Comparison of ENCODE assay signal across 21 cellular contexts in the genomic region with DNA sequence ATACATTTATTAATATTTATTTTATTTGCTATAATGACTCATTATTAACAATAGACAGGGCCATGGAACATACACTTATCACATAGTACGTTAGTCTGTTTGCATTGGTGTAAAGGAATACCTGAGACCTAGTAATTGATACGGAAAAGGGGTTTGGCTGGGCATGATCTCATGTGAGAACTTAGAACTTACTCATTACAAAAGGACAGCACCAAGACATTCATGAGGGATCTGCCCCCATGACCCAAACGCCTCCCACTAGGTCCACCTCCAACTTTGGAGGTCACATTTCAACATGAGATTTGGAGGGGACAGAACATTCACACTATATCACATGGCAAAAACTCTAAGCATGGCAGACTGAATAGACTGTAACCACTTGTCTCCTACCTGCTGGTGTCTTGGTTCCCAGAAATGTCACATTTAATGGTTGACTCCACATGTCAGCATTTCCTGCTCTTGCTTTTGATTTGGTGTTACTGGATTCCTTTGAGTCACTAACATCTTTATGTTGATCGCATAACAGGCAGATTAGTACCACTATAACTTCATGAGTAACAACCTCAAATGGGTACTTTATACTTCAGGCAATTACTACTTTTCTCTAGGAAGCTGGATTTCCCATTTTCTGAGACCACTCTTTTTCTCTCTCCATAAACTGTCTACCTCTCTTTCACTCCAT. TPM values are rescaled to one million over a fixed set of nuclear protein-coding genes. Genes with fewer than 3 reads are reported as not detected.
A peak's percentile ranks its signal among the peaks of the same experiment; 100 is the strongest.
DNase-seq lines count a peak whose midpoint lies in the region; ATAC-seq and TF ChIP-seq lines count a peak whose summit lies in the region.
"Had no signal": no experiment of that assay in that cellular context is flagged by ENCODE, and none has a peak within 500 bp of the region (broad histone marks: within the 10 kb centered on the region; RNA-seq: fewer than 3 reads in every experiment).

No MANE protein-coding gene starts in this region.

- peak overlapping the region; percentile 76 for H3K27ac ChIP-seq in PC-3 (ENCODE audit: low read length)
- H3K27ac ChIP-seq in epithelial cell of prostate: peak overlapping the region; percentile 99
- H3K27ac ChIP-seq: KMS-11 had no signal

- no peaks in the 10 kb centered on the region for H3K9me2 ChIP-seq in PC-3 (replicated peaks; ENCODE audit: low read length)

- no peak overlapping the region for H2AFZ ChIP-seq in PC-3 (ENCODE audit: low read length)

- H3K27me3 ChIP-seq in PC-3 (ENCODE audit: low read length): no peaks in the 10 kb centered on the region

- no peak overlapping the region; the same call in 1 of the 2 replicates for H3K9ac ChIP-seq in PC-3 (ENCODE audit: low read length)
- H3K9ac ChIP-seq: KMS-11 had no signal

- no peaks in the 10 kb centered on the region for H3K36me3 ChIP-seq in PC-3 (ENCODE audit: low read depth, low read length)

- no peaks in the 10 kb centered on the region for H4K20me1 ChIP-seq in PC-3 (ENCODE audit: low read length)

- H3K79me2 ChIP-seq in PC-3 (ENCODE audit: low read length): peaks cover 22% of the 10 kb centered on the region

- peaks cover 13% of the 10 kb centered on the region for H3F3A ChIP-seq in PC-3 (ENCODE audit: low read length, unreplicated experiment)

- H3K36me3 Mint-ChIP-seq in activated naive CD8-positive, alpha-beta T cell treated with anti-CD3 and anti-CD28 coated beads, Interleukin-2, amount 50 U/mL, for 24 hours (ENCODE audit: low read depth): no peaks in the 10 kb centered on the region
- no peaks in the 10 kb centered on the region for H3K36me3 Mint-ChIP-seq in activated naive CD8-positive, alpha-beta T cell treated with anti-CD3 and anti-CD28 coated beads for 36 hours
- H3K36me3 Mint-ChIP-seq in glutamatergic neuron (ENCODE audit: unreplicated experiment): no peaks in the 10 kb centered on the region
- H3K36me3 Mint-ChIP-seq: CD8-positive, alpha-beta memory T cell had no signal

- H3K27ac Mint-ChIP-seq in activated naive CD8-positive, alpha-beta T cell treated with anti-CD3 and anti-CD28 coated beads, Interleukin-2, amount 50 U/mL, for 24 hours: no peak overlapping the region
- H3K27ac Mint-ChIP-seq in activated naive CD8-positive, alpha-beta T cell treated with anti-CD3 and anti-CD28 coated beads for 36 hours: no peak overlapping the region
- no peak overlapping the region for H3K27ac Mint-ChIP-seq in glutamatergic neuron (ENCODE audit: unreplicated experiment)
- H3K27ac Mint-ChIP-seq: CD8-positive, alpha-beta memory T cell had no signal

- no peaks in the 10 kb centered on the region for H3K9me3 ChIP-seq in PC-3 (ENCODE audit: low read length)

- CTCF ChIA-PET in PC-3 (lab: Charles Lee): interaction anchor here (0.6 kb wide), 1 partner anchor 11 kb away, joined by 3 read pairs; no protein-coding TSS in a partner anchor

- BruUV-seq in PC-3 (replicated peaks; lab: Mats Ljungman, UMichigan): no TSS peak

- no peak overlapping the region for H3K4me3 Mint-ChIP-seq in activated naive CD8-positive, alpha-beta T cell treated with anti-CD3 and anti-CD28 coated beads, Interleukin-2, amount 50 U/mL, for 24 hours
- H3K4me3 Mint-ChIP-seq in activated naive CD8-positive, alpha-beta T cell treated with anti-CD3 and anti-CD28 coated beads for 36 hours: no peak overlapping the region
- no peak overlapping the region for H3K4me3 Mint-ChIP-seq in glutamatergic neuron (ENCODE audit: unreplicated experiment)
- H3K4me3 Mint-ChIP-seq: CD8-positive, alpha-beta memory T cell had no signal

- intact Hi-C loops in PC-3 (cut with micrococcal nuclease): loop anchor here (1.0 kb wide), 1 partner anchor 10 kb away; no protein-coding TSS in a partner anchor

- peak; percentile 54 for ATAC-seq in activated naive CD8-positive, alpha-beta T cell treated with anti-CD3 and anti-CD28 coated beads, Interleukin-2, amount 50 U/mL, for 24 hours
- ATAC-seq in PC-3: peak; percentile 2
- no peak for ATAC-seq in HG03520 (IDR thresholded peaks at IDR 0.05; ENCODE audit: unreplicated experiment)
- ATAC-seq: HepG2 had no signal

- no peak overlapping the region for H3K4me2 ChIP-seq in PC-3 (ENCODE audit: low read length)
- H3K4me2 ChIP-seq: KMS-11 had no signal

- TF ChIP-seq CTCF in PC-3 (conservative IDR thresholded peaks at IDR 0.05; ENCODE audit: low read depth, low read length): no peak
- no peak for TF ChIP-seq CTCF in glutamatergic neuron (IDR thresholded peaks at IDR 0.05; ENCODE audit: partially characterized antibody, unreplicated experiment)

- H3K4me1 ChIP-seq in PC-3 (ENCODE audit: insufficient read depth, low read length): peaks cover 57% of the 10 kb centered on the region

- no peak for DNase-seq in activated naive CD8-positive, alpha-beta T cell treated with anti-CD3 and anti-CD28 coated beads, Interleukin-2, amount 50 U/mL, for 24 hours
- no peak for DNase-seq in activated naive CD8-positive, alpha-beta T cell treated with anti-CD3 and anti-CD28 coated beads for 36 hours
- DNase-seq in PC-3: peak; percentile 53
- DNase-seq in epithelial cell of prostate (ENCODE audit: low read depth, low spot score): no peak
- DNase-seq in NCI-H748 treated with DMSO at 0.1 percent for 48 hours (lab: John Stamatoyannopoulos, UW): no peak
- DNase-seq in glutamatergic neuron: no peak
- DNase-seq: C1 segment of cervical spinal cord; CD8-positive, alpha-beta memory T cell; NCI-H1048; NCI-H1436; NCI-H2029; NCI-H2171 treated with DMSO at 0.1 percent for 48 hours; NK-92 treated with Interleukin-12 subunit alpha and Interleukin-12 subunit beta, amount 100 ng/mL, for 24 hours; RPMI8226 had no signal

- H3K9me3 Mint-ChIP-seq in activated naive CD8-positive, alpha-beta T cell treated with anti-CD3 and anti-CD28 coated beads, Interleukin-2, amount 50 U/mL, for 24 hours: no peaks in the 10 kb centered on the region
- no peaks in the 10 kb centered on the region for H3K9me3 Mint-ChIP-seq in activated naive CD8-positive, alpha-beta T cell treated with anti-CD3 and anti-CD28 coated beads for 36 hours
- H3K9me3 Mint-ChIP-seq in glutamatergic neuron (ENCODE audit: unreplicated experiment): no peaks in the 10 kb centered on the region
- H3K9me3 Mint-ChIP-seq: CD8-positive, alpha-beta memory T cell had no signal

- H3K4me3 ChIP-seq in PC-3 (ENCODE audit: low read length): no peak overlapping the region

- POLR2A ChIA-PET in PC-3 (lab: Charles Lee; ENCODE audit: unreplicated experiment): no interaction called here

- H3K27me3 Mint-ChIP-seq in activated naive CD8-positive, alpha-beta T cell treated with anti-CD3 and anti-CD28 coated beads, Interleukin-2, amount 50 U/mL, for 24 hours: peaks cover 35% of the 10 kb centered on the region
- H3K27me3 Mint-ChIP-seq in activated naive CD8-positive, alpha-beta T cell treated with anti-CD3 and anti-CD28 coated beads for 36 hours: peaks cover 23% of the 10 kb centered on the region
- no peaks in the 10 kb centered on the region for H3K27me3 Mint-ChIP-seq in glutamatergic neuron (ENCODE audit: unreplicated experiment)

- no peaks in the 10 kb centered on the region for H3K4me1 Mint-ChIP-seq in activated naive CD8-positive, alpha-beta T cell treated with anti-CD3 and anti-CD28 coated beads, Interleukin-2, amount 50 U/mL, for 24 hours
- H3K4me1 Mint-ChIP-seq in activated naive CD8-positive, alpha-beta T cell treated with anti-CD3 and anti-CD28 coated beads for 36 hours: no peaks in the 10 kb centered on the region
- no peaks in the 10 kb centered on the region for H3K4me1 Mint-ChIP-seq in glutamatergic neuron (ENCODE audit: low read depth, unreplicated experiment)
- H3K4me1 Mint-ChIP-seq: CD8-positive, alpha-beta memory T cell had no signal

RNA-seq across cellular contexts. Expression of a gene that starts 3.5 kb away (rescaled TPM):
- under 1 TPM in 1 of 2 experiments, not detected in 1; 0.08 TPM for total RNA-seq in activated naive CD8-positive, alpha-beta T cell treated with anti-CD3 and anti-CD28 coated beads for 36 hours
- 34.9 and 36.2 TPM in 2 replicates for total RNA-seq in PC-3 (2014; rRNA removed)
- not detected for total RNA-seq in glutamatergic neuron (ENCODE audit: unreplicated experiment)
- total RNA-seq: CD8-positive, alpha-beta memory T cell; H4; NCI-H460; OCI-LY7 had no signal

RNA-seq across cellular contexts. Expression of a gene that starts 15.0 kb away (rescaled TPM):
- total RNA-seq in activated naive CD8-positive, alpha-beta T cell treated with anti-CD3 and anti-CD28 coated beads for 36 hours: 10 to 100 TPM; 10.8 to 10.9 TPM
- total RNA-seq in PC-3 (2014; rRNA removed) (54.0 and 63.9 TPM in 2 replicates), glutamatergic neuron (ENCODE audit: unreplicated experiment) (7.9 TPM)

RNA-seq across cellular contexts. Expression of a gene that starts 17.1 kb away (rescaled TPM):
- total RNA-seq in activated naive CD8-positive, alpha-beta T cell treated with anti-CD3 and anti-CD28 coated beads for 36 hours: 1 to 10 TPM; 3.9 to 5.2 TPM
- 37.5 and 48.6 TPM in 2 replicates for total RNA-seq in PC-3 (2014; rRNA removed)
- 3.6 TPM for total RNA-seq in glutamatergic neuron (ENCODE audit: unreplicated experiment)

RNA-seq across cellular contexts. Expression of a gene that starts 52.6 kb away (rescaled TPM):
- 1 to 10 TPM; 1.2 to 1.6 TPM for total RNA-seq in activated naive CD8-positive, alpha-beta T cell treated with anti-CD3 and anti-CD28 coated beads for 36 hours
- not detected in 2 replicates for total RNA-seq in PC-3 (2014; rRNA removed)
- not detected for total RNA-seq in glutamatergic neuron (ENCODE audit: unreplicated experiment)
- total RNA-seq: H4, MCF 10A, NCI-H460, OCI-LY7 had no signal

Comparison
In these comparisons a context has a peak if more than half of its experiments do, and no peak if none do; other contexts are left out.
1. RNA of a gene that starts 3.5 kb away (total RNA-seq): 34.9 to 36.2 TPM in PC-3; 0.08 TPM in activated naive CD8-positive, alpha-beta T cell treated with anti-CD3 and anti-CD28 coated beads for 36 hours and not detected in glutamatergic neuron (single experiment); every median in the first group is over 10 times any median in the second.